In genomic region chr6:15547379-15547778, GRCh38 we compare ENCODE assay signal across 17 cellular contexts.
"Had no signal": no experiment of that assay in that cellular context is flagged by ENCODE, and none has a peak within 500 bp of the region (broad histone marks: within the 10 kb centered on the region; RNA-seq: fewer than 3 reads in every experiment).

No MANE protein-coding gene starts in this region.

- H3K9me3 ChIP-seq: body of pancreas, ovary, right lobe of liver, testis had no signal

- DNase-seq: activated CD4-positive, alpha-beta T cell treated with anti-CD3 and anti-CD28 coated beads, Interleukin-2, amount 10 ng/mL, durations not matched to agents 7 days and 5 days; activated CD8-positive, alpha-beta memory T cell treated with anti-CD3 and anti-CD28 coated beads, Interleukin-2, amount 50 U/mL, for 48 hours; activated gamma-delta T cell treated with Interleukin-2 at 50 U/mL for 16 hours; amniotic stem cell; body of pancreas; central memory CD4-positive, alpha-beta T cell; cortex of kidney; effector CD8-positive, alpha-beta T cell; head of caudate nucleus; left cardiac atrium; lower lobe of right lung; ovary; right lobe of liver; testis; upper lobe of left lung had no signal

- ATAC-seq: body of pancreas, left cardiac atrium, lower lobe of right lung, right lobe of liver had no signal

- H3K27ac ChIP-seq: body of pancreas, lower lobe of right lung, ovary, right lobe of liver, testis, upper lobe of left lung had no signal

- H3K27me3 ChIP-seq: body of pancreas, ovary, right lobe of liver, testis, upper lobe of left lung had no signal

- FAIRE-seq: frontal cortex had no signal

- H3K4me3 ChIP-seq: body of pancreas, lower lobe of right lung, ovary, right lobe of liver, smooth muscle cell, testis, upper lobe of left lung had no signal

- H3K36me3 ChIP-seq: lower lobe of right lung, ovary, right lobe of liver, upper lobe of left lung had no signal

- H3K4me1 ChIP-seq: right lobe of liver, testis had no signal
